8 cellular contexts compared by ENCODE assay signal in the genomic region with DNA sequence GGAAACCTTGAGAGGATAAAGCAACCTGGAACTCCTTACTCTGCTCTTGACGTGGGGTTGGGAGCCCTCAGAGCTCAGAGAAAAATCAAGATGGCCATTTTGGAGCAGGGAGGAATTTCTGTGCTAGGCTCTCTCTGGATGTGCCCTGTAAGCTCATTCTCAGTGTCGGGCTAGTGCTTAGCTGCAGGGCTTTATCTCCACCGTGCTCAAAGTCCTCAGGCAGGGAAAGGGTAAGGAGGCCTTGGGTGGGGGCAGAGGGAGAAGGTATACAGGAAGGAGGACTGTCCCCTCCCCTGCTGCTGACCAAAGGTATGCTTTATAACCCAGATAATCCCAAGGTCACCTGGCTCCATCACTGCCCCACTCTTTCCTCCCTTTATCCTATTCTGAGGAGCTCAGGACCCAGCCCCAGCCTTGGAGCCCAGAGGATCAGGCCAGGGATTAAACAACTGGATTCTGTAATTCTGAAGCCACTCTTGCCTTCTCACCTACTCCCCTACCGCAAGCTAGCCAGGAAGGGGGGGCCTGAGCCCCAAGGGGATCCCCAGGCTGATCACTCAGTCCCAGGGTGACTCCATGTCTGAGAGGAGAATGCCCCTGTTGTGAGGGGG. TPM values are rescaled to one million over a fixed set of nuclear protein-coding genes. Genes with fewer than 3 reads are reported as not detected.
A peak's percentile ranks its signal among the peaks of the same experiment; 100 is the strongest.
DNase-seq lines count a peak whose midpoint lies in the region; FAIRE-seq and TF ChIP-seq lines count a peak whose summit lies in the region.

No MANE protein-coding gene starts in this region.

- DNase-seq in GM13977 (ENCODE audit: low spot score) (peak; percentile 63), glutamatergic neuron (no peak), sigmoid colon (no peak), H54 (ENCODE audit: insufficient read length, low spot score) (no peak), germinal center (ENCODE audit: low spot score) (no peak), ureter (ENCODE audit: low spot score) (no peak), NCI-H2081 treated with DMSO at 0.1 percent for 48 hours (lab: John Stamatoyannopoulos, UW) (no peak)

- TF ChIP-seq EP300 in sigmoid colon (IDR thresholded peaks at IDR 0.05): no peak

- TF ChIP-seq CTCF in GM13977 (IDR thresholded peaks at IDR 0.05; ENCODE audit: extremely low read depth, insufficient read depth, missing control alignments) (no peak), VCaP (conservative IDR thresholded peaks at IDR 0.05) (no peak), glutamatergic neuron (IDR thresholded peaks at IDR 0.05; ENCODE audit: partially characterized antibody, unreplicated experiment) (no peak), sigmoid colon (IDR thresholded peaks at IDR 0.05) (no peak)

- peak overlapping the region; percentile 77 for H3K4me3 Mint-ChIP-seq in glutamatergic neuron (ENCODE audit: unreplicated experiment)

- no peaks in the 10 kb centered on the region for H3K27me3 ChIP-seq in sigmoid colon

- peak overlapping the region in 3 of 4 donors; percentile 78 to 99 (median 96) for H3K4me3 ChIP-seq in sigmoid colon

- peaks cover 2% of the 10 kb centered on the region for H3K4me1 Mint-ChIP-seq in glutamatergic neuron (ENCODE audit: low read depth, unreplicated experiment)

- WGBS in sigmoid colon, 2 donors: 16 to 34% methylated on average over 4 of the region's 4 CpGs

- intact Hi-C loops in sigmoid colon (cut with DNase I): loop anchor here (10.0 kb wide), 1 partner anchor 108 kb away; the partner anchor contains the start of gene ZNHIT3

- H3K9me3 ChIP-seq in sigmoid colon: no peaks in the 10 kb centered on the region

- H3K36me3 ChIP-seq in sigmoid colon: peaks cover 0 to 32% (median 3%) of the 10 kb centered on the region in 4 donors

- peaks cover 5% of the 10 kb centered on the region for H3K36me3 Mint-ChIP-seq in glutamatergic neuron (ENCODE audit: unreplicated experiment)

- H3K27ac ChIP-seq in VCaP: peak overlapping the region; percentile 82; the same call in 1 of the 2 replicates
- H3K27ac ChIP-seq in sigmoid colon: peak overlapping the region in 1 of 4 donors; percentile 80

- no peak overlapping the region for H3K27ac Mint-ChIP-seq in glutamatergic neuron (ENCODE audit: unreplicated experiment)

- peaks cover 4% of the 10 kb centered on the region for H3K27me3 Mint-ChIP-seq in glutamatergic neuron (ENCODE audit: unreplicated experiment)

- no peaks in the 10 kb centered on the region for H3K9me3 Mint-ChIP-seq in glutamatergic neuron (ENCODE audit: unreplicated experiment)

- peaks cover 0 to 20% (median 16%) of the 10 kb centered on the region in 4 donors for H3K4me1 ChIP-seq in sigmoid colon

- in situ Hi-C loops in GM13977 (cut with MboI; ENCODE audit: low pct_unique_long_range_greater_than_20kb, low sequenced_read_pairs, unreplicated experiment): no loop called here

- TF ChIP-seq POLR2A in sigmoid colon (IDR thresholded peaks at IDR 0.05) (peak in 1 of 2 donors; percentile 30), H54 (IDR thresholded peaks at IDR 0.05; ENCODE audit: low read depth, low read length) (no peak)

- FAIRE-seq in H54 (lab: Jason Lieb, UNC): no peak

RNA-seq across cellular contexts. Expression of gene DHRS11, which starts 1.1 kb away (rescaled TPM):
- 13.4 TPM for total RNA-seq in glutamatergic neuron (ENCODE audit: unreplicated experiment)
- total RNA-seq in sigmoid colon: 1 to 10 TPM; 4.3 to 8.9 (median 7.5) TPM
- 100 to 1,000 TPM in 2 of 3 donors, 10 to 100 TPM in 1; 97.6 to 239 (median 212) TPM for polyA plus RNA-seq in sigmoid colon
- total RNA-seq in ureter: 18.2 TPM

RNA-seq across cellular contexts. Expression of gene MRM1, which starts 8.6 kb away (rescaled TPM):
- 2.3 TPM for total RNA-seq in glutamatergic neuron (ENCODE audit: unreplicated experiment)
- 1 to 10 TPM; 2.8 to 5.3 (median 3.9) TPM for total RNA-seq in sigmoid colon
- polyA plus RNA-seq in sigmoid colon: 10 to 100 TPM in 1 of 3 donors, 1 to 10 TPM in 2; 5.4 to 15.0 (median 8.3) TPM
- 13.7 TPM for total RNA-seq in ureter

RNA-seq across cellular contexts. Expression of gene GGNBP2, which starts 48.1 kb away (rescaled TPM):
- 105 TPM for total RNA-seq in glutamatergic neuron (ENCODE audit: unreplicated experiment)
- 10 to 100 TPM; 57.4 to 62.2 (median 59.2) TPM for total RNA-seq in sigmoid colon
- 10 to 100 TPM; 43.5 to 55.3 (median 51.7) TPM for polyA plus RNA-seq in sigmoid colon
- 109 TPM for total RNA-seq in ureter

RNA-seq across cellular contexts. Expression of gene PIGW, which starts 58.0 kb away (rescaled TPM):
- total RNA-seq in glutamatergic neuron (ENCODE audit: unreplicated experiment): 10.6 TPM
- 1 to 10 TPM; 1.7 to 3.9 (median 3.0) TPM for total RNA-seq in sigmoid colon
- 1 to 10 TPM; 2.4 to 8.6 (median 4.6) TPM for polyA plus RNA-seq in sigmoid colon
- total RNA-seq in ureter: 17.2 TPM

RNA-seq across cellular contexts. Expression of gene MYO19, which starts 58.1 kb away (rescaled TPM):
- total RNA-seq in glutamatergic neuron (ENCODE audit: unreplicated experiment) (88.4 TPM), sigmoid colon (10 to 100 TPM; 49.9 to 67.2 (median 59.5) TPM), ureter (93.7 TPM)
- 10 to 100 TPM; 19.2 to 60.6 (median 20.3) TPM for polyA plus RNA-seq in sigmoid colon
